Comparison of ENCODE assay signal across 8 cellular contexts in genomic region chr20:17965042-17965697, GRCh38. TPM values are rescaled to one million over a fixed set of nuclear protein-coding genes. Genes with fewer than 3 reads are reported as not detected.
A peak's percentile ranks its signal among the peaks of the same experiment; 100 is the strongest.
DNase-seq lines count a peak whose midpoint lies in the region; ATAC-seq, FAIRE-seq and TF ChIP-seq lines count a peak whose summit lies in the region.

No MANE protein-coding gene starts in this region.

- H4K20me1 ChIP-seq in HepG2 (ENCODE audit: insufficient read depth, low read length): peaks cover 71% of the 10 kb centered on the region

- no peaks in the 10 kb centered on the region for H3K9me3 Mint-ChIP-seq in activated naive CD4-positive, alpha-beta T cell treated with anti-CD3 and anti-CD28 coated beads, Interleukin-2, amount 50 U/mL, for 72 hours

- no TSS peak for BruUV-seq in HepG2 (replicated peaks; lab: Mats Ljungman, UMichigan)

- H2AFZ ChIP-seq in HepG2 (ENCODE audit: low read length): no peak overlapping the region

- WGBS in heart right ventricle, 2 donors: 67 to 70% methylated on average over 9 of the region's 9 CpGs
- 6% methylated on average over 9 of the region's 9 CpGs for WGBS in HepG2 (ENCODE audit: low lambda C conversion rate)
- WGBS in lower leg skin, 2 donors: 60 to 70% methylated on average over 9 of the region's 9 CpGs

- no peak; a peak in 1 of 4 replicates for TF ChIP-seq EP300 in HepG2 (IDR thresholded peaks at IDR 0.05; ENCODE audit: low read depth in 2 of 2, low read length in 2 of 2)
- no peak for TF ChIP-seq EP300 in HepG2 (CRISPR knock-in tag; IDR thresholded peaks at IDR 0.05; ENCODE audit: borderline replicate concordance)

- peak overlapping the region; percentile 99 for H3K9ac ChIP-seq in HepG2 (ENCODE audit: insufficient read depth, low read depth, low read length)

- FAIRE-seq in HepG2 (lab: Jason Lieb, UNC): no peak

- H3K9me3 ChIP-seq in heart right ventricle (no peaks in the 10 kb centered on the region), HepG2 (ENCODE audit: low read length) (no peaks in the 10 kb centered on the region)

- peaks cover 63 to 70% of the 10 kb centered on the region in 2 donors for H3K36me3 Mint-ChIP-seq in activated naive CD4-positive, alpha-beta T cell treated with anti-CD3 and anti-CD28 coated beads, Interleukin-2, amount 50 U/mL, for 72 hours

- H3K4me1 ChIP-seq in heart right ventricle: peaks cover 0 to 80% (median 76%) of the 10 kb centered on the region in 9 donors
- H3K4me1 ChIP-seq in HepG2 (ENCODE audit: insufficient read depth, low read length): peaks cover 55% of the 10 kb centered on the region

- TF ChIP-seq POLR2A in HepG2 (IDR thresholded peaks at IDR 0.05; ENCODE audit: insufficient read depth in 1 of 2, low read depth in 2 of 2, low read length in 2 of 2) (peak; percentile 43 to 71; a peak in 3 of 4 replicates), lower leg skin (IDR thresholded peaks at IDR 0.05) (no peak)

- peak overlapping the region; percentile 97 for H3K27ac Mint-ChIP-seq in activated naive CD4-positive, alpha-beta T cell treated with anti-CD3 and anti-CD28 coated beads, Interleukin-2, amount 50 U/mL, for 72 hours

- ATAC-seq in heart right ventricle: no peak
- ATAC-seq in Right ventricle myocardium inferior: no peak
- no peak for ATAC-seq in activated naive CD4-positive, alpha-beta T cell treated with anti-CD3 and anti-CD28 coated beads, Interleukin-2, amount 50 U/mL, for 72 hours
- no peak for ATAC-seq in HepG2
- no peak for ATAC-seq in HG03521 (IDR thresholded peaks at IDR 0.05; ENCODE audit: unreplicated experiment)

- H3K4me2 ChIP-seq in HepG2 (ENCODE audit: low read depth, low read length): peak overlapping the region; percentile 95

- peak overlapping the region in 3 of 10 donors; percentile 90 to 96 (median 95) for H3K4me3 ChIP-seq in heart right ventricle
- H3K4me3 ChIP-seq in HepG2 (replicated peaks in 1 of 3; ENCODE audit: insufficient read depth in 1 of 3, low read depth in 2 of 3, low read length in 3 of 3): peak overlapping the region; percentile 89 to 95 (median 89)
- H3K4me3 ChIP-seq in lower leg skin (ENCODE audit: low read depth, poor library complexity, severe bottlenecking): no peak overlapping the region

- peak; percentile 19; the same call in 1 of the 2 replicates for TF ChIP-seq RAD21 in HepG2 (CRISPR knock-in tag; IDR thresholded peaks at IDR 0.05)

- H3K27me3 ChIP-seq in heart right ventricle (no peaks in the 10 kb centered on the region), HepG2 (ENCODE audit: control insufficient read depth in 1 of 2, insufficient read depth in 2 of 2, low read length in 2 of 2) (no peaks in the 10 kb centered on the region; a peak in 1 of 5 replicates)

- intact Hi-C loops in heart right ventricle (cut with DNase I) (loop anchor here in 1 of 10 donors (10.0 kb wide), 1 partner anchor 280 kb away; the partner anchor contains the start of gene RRBP1), Right ventricle myocardium inferior (cut with DNase I) (no loop called here), HepG2 (cut with micrococcal nuclease; ENCODE audit: unreplicated experiment) (loop anchor here (10.0 kb wide), 1 partner anchor 310 kb away; no protein-coding TSS in a partner anchor), lower leg skin (cut with DNase I; ENCODE audit: low total_unique reads) (no loop called here)

- in situ Hi-C loops in HepG2 (cut with HindIII; ENCODE audit: extremely low pct_ligation_motif_present, low pct_unique_long_range_greater_than_20kb): no loop called here

- TF ChIP-seq CTCF in heart right ventricle (IDR thresholded peaks at IDR 0.05) (no peak), HepG2 (CRISPR knock-in tag; IDR thresholded peaks at IDR 0.05) (no peak), lower leg skin (IDR thresholded peaks at IDR 0.05) (no peak)

- peaks cover 96% of the 10 kb centered on the region for H3K79me2 ChIP-seq in HepG2 (ENCODE audit: insufficient read depth, low read length)

- H3K36me3 ChIP-seq in heart right ventricle: no peaks in the 10 kb centered on the region
- peaks cover 1 to 8% of the 10 kb centered on the region in 2 experiments; a peak in 4 of 5 replicates for H3K36me3 ChIP-seq in HepG2 (replicated peaks in 1 of 2; ENCODE audit: control insufficient read depth in 1 of 2, insufficient read depth in 2 of 2, low read length in 2 of 2)

- peak overlapping the region in 6 of 10 donors; percentile 31 to 99 (median 97) for H3K27ac ChIP-seq in heart right ventricle
- peak overlapping the region; percentile 97 for H3K27ac ChIP-seq in HepG2 (ENCODE audit: extremely low read length, insufficient read depth, low read length)

- POLR2A ChIA-PET in HepG2 (lab: Yijun Ruan, JAX): interaction anchor here (0.7 to 7.3 kb wide), 13 partner anchors 7 to 432 kb away, joined by 3 to 114 read pairs (median 6); partner anchors contain the start of genes DSTN, KAT14, PET117 and RRBP1

- DNase-seq in heart right ventricle (no peak), Right ventricle myocardium inferior (ENCODE audit: missing footprints) (no peak), HepG2 (ENCODE audit: low spot score) (peak; percentile 38), KG1 (lab: John Stamatoyannopoulos, UW) (no peak), lower leg skin (ENCODE audit: low spot score in 2 of 2) (no peak)
- DNase-seq in activated naive CD4-positive, alpha-beta T cell treated with anti-CD3 and anti-CD28 coated beads, Interleukin-2, amount 50 U/mL, for 72 hours (ENCODE audit: low spot score in 2 of 2): no peak
- no peak for DNase-seq in activated effector memory CD4-positive, alpha-beta T cell treated with anti-CD3 and anti-CD28 coated beads, Interleukin-2, amount 50 U/mL, for 16 hours

- CTCF ChIA-PET in HepG2 (lab: Yijun Ruan, JAX; ENCODE audit: low intra/inter-chr PET ratio, low total read pairs): no interaction called here

TF ChIP-seq in HepG2, 621 proteins besides CTCF, POLR2A, EP300 and RAD21 (continues in another document):
- no peak for TF ChIP-seq CBX1 (IDR thresholded peaks at IDR 0.05; ENCODE audit: low read depth)

RNA-seq across cellular contexts. Expression of gene SNX5, which starts 3.4 kb away (rescaled TPM):
- 10 to 100 TPM; 41.6 to 59.1 (median 47.3) TPM for total RNA-seq in heart right ventricle
- polyA plus RNA-seq in heart right ventricle: 10 to 100 TPM; 29.0 to 55.5 TPM
- 45.0 TPM for total RNA-seq in Right ventricle myocardium inferior
- 100 to 1,000 TPM; 182 to 188 TPM for total RNA-seq in activated naive CD4-positive, alpha-beta T cell treated with anti-CD3 and anti-CD28 coated beads, Interleukin-2, amount 50 U/mL, for 72 hours
- 1,040 and 1,306 TPM in 2 replicates for total RNA-seq in HepG2 (2016; rRNA removed; fragmentation: Illumina TruSeq; extraction: Trizol)
- 667 and 747 TPM in 2 replicates for total RNA-seq in HepG2 (2016; cell fraction: cytosol; rRNA removed; fragmentation: Illumina TruSeq; extraction: Trizol; ENCODE audit: low read depth)
- 1,050 and 1,299 TPM in 2 replicates for total RNA-seq in HepG2 (2016; cell fraction: insoluble cytoplasmic fraction; rRNA removed; fragmentation: Illumina TruSeq; extraction: Trizol)
- total RNA-seq in HepG2 (2016; cell fraction: membrane; rRNA removed; fragmentation: Illumina TruSeq; extraction: Trizol): 1,275 and 1,485 TPM in 2 replicates
- 908 and 989 TPM in 2 replicates for total RNA-seq in HepG2 (2016; cell fraction: nucleus; rRNA removed; fragmentation: Illumina TruSeq; extraction: Trizol)
- 448 and 664 TPM in 2 replicates for polyA plus RNA-seq in HepG2 (2011; rRNA removed)
- 385 and 413 TPM in 2 replicates for polyA plus RNA-seq in HepG2 (2011; cell fraction: cytosol; rRNA removed)
- 462 and 532 TPM in 2 replicates for polyA plus RNA-seq in HepG2 (2011; cell fraction: nucleus; rRNA removed)
- polyA plus RNA-seq in HepG2 (2012): 554 and 823 TPM in 2 replicates
- 567 and 609 TPM in 2 replicates for polyA plus RNA-seq in HepG2 (2016; cell fraction: cytosol; fragmentation: Illumina TruSeq; extraction: Trizol; ENCODE audit: low read depth)
- 1,268 and 1,299 TPM in 2 replicates for polyA plus RNA-seq in HepG2 (2016; cell fraction: insoluble cytoplasmic fraction; fragmentation: Illumina TruSeq; extraction: Trizol; ENCODE audit: low read depth)
- polyA plus RNA-seq in HepG2 (2016; cell fraction: membrane; fragmentation: Illumina TruSeq; extraction: Trizol; ENCODE audit: low read depth): 1,062 and 1,196 TPM in 2 replicates
- 1,466 and 1,524 TPM in 2 replicates for polyA plus RNA-seq in HepG2 (2016; cell fraction: nucleus; fragmentation: Illumina TruSeq; extraction: Trizol; ENCODE audit: insufficient read depth, low read depth)
- polyA minus RNA-seq in HepG2 (2011; rRNA and poly(A)+ RNA removed; ENCODE audit: low replicate concordance): 79.2 and 575 TPM in 2 replicates
- 326 and 349 TPM in 2 replicates for polyA minus RNA-seq in HepG2 (2011; cell fraction: cytosol; rRNA and poly(A)+ RNA removed)
- 855 and 898 TPM in 2 replicates for polyA minus RNA-seq in HepG2 (2011; cell fraction: nucleus; rRNA and poly(A)+ RNA removed)
- total RNA-seq in lower leg skin: 10 to 100 TPM; 44.6 to 70.7 (median 66.0) TPM

RNA-seq across cellular contexts. Expression of gene MGME1, which starts 3.6 kb away (rescaled TPM):
- total RNA-seq in heart right ventricle (10 to 100 TPM in 8 of 10 donors, 1 to 10 TPM in 2; 9.7 to 16.0 (median 12.9) TPM), Right ventricle myocardium inferior (13.0 TPM), HepG2 (2016; rRNA removed; fragmentation: Illumina TruSeq; extraction: Trizol) (66.6 and 79.5 TPM in 2 replicates), lower leg skin (10 to 100 TPM; 21.9 to 36.3 (median 33.5) TPM)
- polyA plus RNA-seq in heart right ventricle (10 to 100 TPM in 1 of 2 donors, 1 to 10 TPM in 1; 6.0 to 14.1 TPM), HepG2 (2011; rRNA removed) (24.8 and 36.7 TPM in 2 replicates)
- total RNA-seq in activated naive CD4-positive, alpha-beta T cell treated with anti-CD3 and anti-CD28 coated beads, Interleukin-2, amount 50 U/mL, for 72 hours: 10 to 100 TPM; 31.9 to 33.9 TPM
- 15.1 and 18.2 TPM in 2 replicates for total RNA-seq in HepG2 (2016; cell fraction: cytosol; rRNA removed; fragmentation: Illumina TruSeq; extraction: Trizol; ENCODE audit: low read depth)
- 62.8 and 78.1 TPM in 2 replicates for total RNA-seq in HepG2 (2016; cell fraction: insoluble cytoplasmic fraction; rRNA removed; fragmentation: Illumina TruSeq; extraction: Trizol)
- 41.7 and 44.4 TPM in 2 replicates for total RNA-seq in HepG2 (2016; cell fraction: membrane; rRNA removed; fragmentation: Illumina TruSeq; extraction: Trizol)
- total RNA-seq in HepG2 (2016; cell fraction: nucleus; rRNA removed; fragmentation: Illumina TruSeq; extraction: Trizol): 67.8 and 71.1 TPM in 2 replicates
- 17.2 and 20.9 TPM in 2 replicates for polyA plus RNA-seq in HepG2 (2011; cell fraction: cytosol; rRNA removed)
- 18.4 and 19.3 TPM in 2 replicates for polyA plus RNA-seq in HepG2 (2011; cell fraction: nucleus; rRNA removed)
- 31.5 and 47.5 TPM in 2 replicates for polyA plus RNA-seq in HepG2 (2012)
- polyA plus RNA-seq in HepG2 (2016; cell fraction: cytosol; fragmentation: Illumina TruSeq; extraction: Trizol; ENCODE audit: low read depth): 14.4 and 14.8 TPM in 2 replicates
- polyA plus RNA-seq in HepG2 (2016; cell fraction: insoluble cytoplasmic fraction; fragmentation: Illumina TruSeq; extraction: Trizol; ENCODE audit: low read depth): 84.4 and 86.8 TPM in 2 replicates
- polyA plus RNA-seq in HepG2 (2016; cell fraction: membrane; fragmentation: Illumina TruSeq; extraction: Trizol; ENCODE audit: low read depth): 29.4 and 31.2 TPM in 2 replicates
- polyA plus RNA-seq in HepG2 (2016; cell fraction: nucleus; fragmentation: Illumina TruSeq; extraction: Trizol; ENCODE audit: insufficient read depth, low read depth): 117 TPM in 2 replicates
- 14.2 and 14.9 TPM in 2 replicates for polyA minus RNA-seq in HepG2 (2011; rRNA and poly(A)+ RNA removed; ENCODE audit: low replicate concordance)
- polyA minus RNA-seq in HepG2 (2011; cell fraction: cytosol; rRNA and poly(A)+ RNA removed): 30.8 and 31.4 TPM in 2 replicates
- polyA minus RNA-seq in HepG2 (2011; cell fraction: nucleus; rRNA and poly(A)+ RNA removed): 48.9 and 53.8 TPM in 2 replicates

Comparison
In these comparisons a context has a peak if more than half of its experiments do, and no peak if none do; other contexts are left out.
1. POLR2A ChIP-seq: peak in HepG2 (2 of 2); none in lower leg skin (0 of 2).